1 cellular context compared by ENCODE assay signal in genomic region chr16:87931504-87931903, GRCh38.
A peak's percentile ranks its signal among the peaks of the same experiment; 100 is the strongest.
TF ChIP-seq lines count a peak whose summit lies in the region.

No MANE protein-coding gene starts in this region.

TF ChIP-seq in K562, 482 proteins besides CTCF, POLR2A, EP300 and RAD21 (continued from another document and continues in another):
- no peak for TF ChIP-seq NFIX (CRISPR knock-in tag; IDR thresholded peaks at IDR 0.05; ENCODE audit: low read depth)
- TF ChIP-seq NCOA4 (IDR thresholded peaks at IDR 0.05; ENCODE audit: partially characterized antibody), result no peak
- no peak for TF ChIP-seq ZNF12 (CRISPR knock-in tag; IDR thresholded peaks at IDR 0.05)
- TF ChIP-seq SMAD4 (CRISPR knock-in tag; conservative IDR thresholded peaks at IDR 0.05), result no peak
- no peak for TF ChIP-seq ZNF780A (CRISPR knock-in tag; IDR thresholded peaks at IDR 0.05)
- TF ChIP-seq ARID3A (IDR thresholded peaks at IDR 0.05; ENCODE audit: borderline replicate concordance, low read depth, low read length), result no peak
- peak; percentile 35; the same call in 1 of the 2 replicates for TF ChIP-seq TAL1 (IDR thresholded peaks at IDR 0.05)
- TF ChIP-seq USF1 (CRISPR knock-in tag; IDR thresholded peaks at IDR 0.05), result no peak
- peak in 1 of 2 experiments; percentile 97; a peak in 3 of 4 replicates for TF ChIP-seq UBTF (IDR thresholded peaks at IDR 0.05; ENCODE audit: borderline replicate concordance in 1 of 2, low read depth in 2 of 2, low read length in 2 of 2)
- TF ChIP-seq XRCC3 (IDR thresholded peaks at IDR 0.05), result no peak
- TF ChIP-seq ZNF217 (CRISPR knock-in tag; IDR thresholded peaks at IDR 0.05), result no peak
- TF ChIP-seq PYGO2 (tag; IDR thresholded peaks at IDR 0.05), result no peak
- TF ChIP-seq ZNF175 (CRISPR knock-in tag; IDR thresholded peaks at IDR 0.05; ENCODE audit: low read depth), result no peak
- TF ChIP-seq CREB5 (CRISPR knock-in tag; IDR thresholded peaks at IDR 0.05), result no peak
- no peak for TF ChIP-seq CAMTA2 (CRISPR knock-in tag; conservative IDR thresholded peaks at IDR 0.05)
- TF ChIP-seq RBM14 (IDR thresholded peaks at IDR 0.05; ENCODE audit: borderline replicate concordance, insufficient read depth, low read depth, low read length), result no peak
- peak; percentile 54; the same call in 1 of the 2 replicates for TF ChIP-seq TEAD4 (IDR thresholded peaks at IDR 0.05; ENCODE audit: low read length)
- TF ChIP-seq TEAD4 (CRISPR knock-in tag; IDR thresholded peaks at IDR 0.05; ENCODE audit: borderline replicate concordance), result no peak
- TF ChIP-seq ZNF444 (CRISPR knock-in tag; IDR thresholded peaks at IDR 0.05), result no peak
- TF ChIP-seq HNRNPL (IDR thresholded peaks at IDR 0.05; ENCODE audit: low read depth, low read length), result no peak
- TF ChIP-seq MEF2A (IDR thresholded peaks at IDR 0.05; ENCODE audit: control insufficient read depth, low read depth, low read length), result no peak
- TF ChIP-seq SRSF3 (IDR thresholded peaks at IDR 0.05; ENCODE audit: insufficient read depth, low read length), result no peak
- TF ChIP-seq E2F4 (CRISPR knock-in tag; IDR thresholded peaks at IDR 0.05; ENCODE audit: low read depth), result no peak
- no peak for TF ChIP-seq ZC3H4 (CRISPR knock-in tag; IDR thresholded peaks at IDR 0.05; ENCODE audit: borderline replicate concordance)
- peak; percentile 25; the same call in 1 of the 2 replicates for TF ChIP-seq POLR2AphosphoS5 (IDR thresholded peaks at IDR 0.05; ENCODE audit: control insufficient read depth, insufficient read depth, low read depth, low read length)
- TF ChIP-seq VEZF1 (CRISPR knock-in tag; IDR thresholded peaks at IDR 0.05), result peak; percentile 60; the same call in 1 of the 2 replicates
- no peak for TF ChIP-seq ZNF318 (IDR thresholded peaks at IDR 0.05; ENCODE audit: borderline replicate concordance in 1 of 2, low read depth in 1 of 2)
- TF ChIP-seq KLF16 (IDR thresholded peaks at IDR 0.05), result peak; percentile 67
- TF ChIP-seq GATAD2A (IDR thresholded peaks at IDR 0.05), result 0 out of 2 replicates have a peak, but pooled peaks have one; percentile 25
- no peak for TF ChIP-seq MBD1 (CRISPR knock-in tag; IDR thresholded peaks at IDR 0.05)
- TF ChIP-seq ZNF57 (CRISPR knock-in tag; IDR thresholded peaks at IDR 0.05), result no peak
- TF ChIP-seq TCF7 (IDR thresholded peaks at IDR 0.05; ENCODE audit: borderline replicate concordance), result no peak
- no peak for TF ChIP-seq PPARD (CRISPR knock-in tag; IDR thresholded peaks at IDR 0.05)
- TF ChIP-seq AFF1 (IDR thresholded peaks at IDR 0.05; ENCODE audit: low read depth in 1 of 2, partially characterized antibody in 2 of 2), result no peak
- TF ChIP-seq ZNF282 (CRISPR knock-in tag; IDR thresholded peaks at IDR 0.05), result no peak
- TF ChIP-seq PHB (CRISPR knock-in tag; IDR thresholded peaks at IDR 0.05), result no peak
